Comparison of ENCODE assay signal across 13 cellular contexts in the genomic region with DNA sequence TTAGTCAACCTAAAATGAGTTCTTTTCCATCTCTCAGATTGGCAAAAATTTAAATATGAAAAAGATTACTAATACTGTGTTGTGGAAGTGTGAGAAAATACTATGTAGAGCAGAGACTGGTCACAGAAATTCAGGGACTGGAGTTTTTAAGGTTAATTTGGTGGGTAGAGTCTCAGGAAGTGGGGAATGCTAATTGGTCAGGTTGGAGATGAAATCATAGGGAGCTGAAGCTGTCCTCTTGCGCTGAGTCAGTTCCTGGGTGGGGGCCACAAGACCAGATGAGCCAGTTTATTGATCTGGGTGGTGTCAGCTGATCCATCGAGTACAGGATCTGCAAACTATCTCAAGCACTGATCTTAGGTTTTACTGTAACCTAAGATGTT.
A peak's percentile ranks its signal among the peaks of the same experiment; 100 is the strongest.
DNase-seq lines count a peak whose midpoint lies in the region; ATAC-seq and TF ChIP-seq lines count a peak whose summit lies in the region.
"Had no signal": no experiment of that assay in that cellular context is flagged by ENCODE, and none has a peak within 500 bp of the region (broad histone marks: within the 10 kb centered on the region; RNA-seq: fewer than 3 reads in every experiment).

No MANE protein-coding gene starts in this region.

- TF ChIP-seq CTCF in RWPE2 (IDR thresholded peaks at IDR 0.05; ENCODE audit: poor library complexity, severe bottlenecking), result no peak
- no peak for TF ChIP-seq CTCF in parathyroid adenoma (IDR thresholded peaks at IDR 0.05)

- no peak overlapping the region for H3K4me2 ChIP-seq in parathyroid adenoma (ENCODE audit: low read length)
- H3K4me2 ChIP-seq: A549 had no signal

- H3K27me3 Mint-ChIP-seq in activated naive CD8-positive, alpha-beta T cell treated with anti-CD3 and anti-CD28 coated beads, Interleukin-2, amount 50 U/mL, for 24 hours, result no peaks in the 10 kb centered on the region

- H3K79me2 ChIP-seq in parathyroid adenoma, result no peaks in the 10 kb centered on the region

- no peaks in the 10 kb centered on the region for H3K9me3 Mint-ChIP-seq in activated naive CD8-positive, alpha-beta T cell treated with anti-CD3 and anti-CD28 coated beads, Interleukin-2, amount 50 U/mL, for 24 hours

- H3K9me3 ChIP-seq in RWPE2 (ENCODE audit: severe bottlenecking), result no peaks in the 10 kb centered on the region
- no peaks in the 10 kb centered on the region for H3K9me3 ChIP-seq in parathyroid adenoma (ENCODE audit: control insufficient read depth, low read length)
- H3K9me3 ChIP-seq: A549, prostate gland had no signal

- H3K27ac ChIP-seq in RWPE2 (ENCODE audit: poor library complexity, severe bottlenecking) (peak overlapping the region; percentile 66), parathyroid adenoma (no peak overlapping the region)
- H3K27ac ChIP-seq: A549, prostate gland had no signal

- no peaks in the 10 kb centered on the region for H3K36me3 Mint-ChIP-seq in activated naive CD8-positive, alpha-beta T cell treated with anti-CD3 and anti-CD28 coated beads, Interleukin-2, amount 50 U/mL, for 24 hours (ENCODE audit: low read depth)

- peak overlapping the region; percentile 17 for H2AFZ ChIP-seq in parathyroid adenoma

- H3K27ac Mint-ChIP-seq in activated naive CD8-positive, alpha-beta T cell treated with anti-CD3 and anti-CD28 coated beads, Interleukin-2, amount 50 U/mL, for 24 hours, result peak overlapping the region; percentile 64

- no peaks in the 10 kb centered on the region for H3K36me3 ChIP-seq in RWPE2 (ENCODE audit: low read depth)
- H3K36me3 ChIP-seq in parathyroid adenoma (ENCODE audit: control insufficient read depth, insufficient read depth, low read length), result no peaks in the 10 kb centered on the region
- H3K36me3 ChIP-seq: prostate gland had no signal

- H3K4me3 ChIP-seq in RWPE2 (ENCODE audit: severe bottlenecking), result no peak overlapping the region
- no peak overlapping the region for H3K4me3 ChIP-seq in parathyroid adenoma (ENCODE audit: low read depth, low read length)
- H3K4me3 ChIP-seq: A549, prostate gland had no signal

- peak; percentile 4 for DNase-seq in SKM-1 treated with dmso at 0.1 percent for 144 hours (lab: John Stamatoyannopoulos, UW; ENCODE audit: unreplicated experiment)
- DNase-seq in SKM-1 (lab: John Stamatoyannopoulos, UW; ENCODE audit: unreplicated experiment), result no peak
- DNase-seq in RWPE2 (ENCODE audit: low spot score), result peak; percentile 22
- no peak for DNase-seq in activated naive CD8-positive, alpha-beta T cell treated with anti-CD3 and anti-CD28 coated beads, Interleukin-2, amount 50 U/mL, for 24 hours
- no peak for DNase-seq in RPMI8226
- DNase-seq in germinal center (ENCODE audit: low spot score), result no peak
- DNase-seq in pons (ENCODE audit: low spot score), result no peak
- DNase-seq: KG1, NCI-H446 had no signal

- H3K27me3 ChIP-seq in RWPE2 (ENCODE audit: insufficient read depth, poor library complexity, severe bottlenecking) (no peaks in the 10 kb centered on the region), parathyroid adenoma (ENCODE audit: control insufficient read depth, insufficient read depth, low read length) (no peaks in the 10 kb centered on the region)

- no peak overlapping the region for H3K9ac ChIP-seq in parathyroid adenoma

- peak; percentile 73 for ATAC-seq in RWPE2 (ENCODE audit: low read depth)
- ATAC-seq in activated naive CD8-positive, alpha-beta T cell treated with anti-CD3 and anti-CD28 coated beads, Interleukin-2, amount 50 U/mL, for 24 hours, result peak; percentile 62
- ATAC-seq: esophagus mucosa had no signal

- no peak overlapping the region for H3K4me3 Mint-ChIP-seq in activated naive CD8-positive, alpha-beta T cell treated with anti-CD3 and anti-CD28 coated beads, Interleukin-2, amount 50 U/mL, for 24 hours

- peaks cover 73% of the 10 kb centered on the region for H3K4me1 Mint-ChIP-seq in activated naive CD8-positive, alpha-beta T cell treated with anti-CD3 and anti-CD28 coated beads, Interleukin-2, amount 50 U/mL, for 24 hours

- peaks cover 15% of the 10 kb centered on the region for H3K4me1 ChIP-seq in RWPE2 (ENCODE audit: insufficient read depth, poor library complexity, severe bottlenecking)
- H3K4me1 ChIP-seq in parathyroid adenoma, result no peaks in the 10 kb centered on the region
- H3K4me1 ChIP-seq: prostate gland had no signal

Comparison
In these comparisons a context has a peak if more than half of its experiments do, and no peak if none do; other contexts are left out.
1. DNase-seq: peak in SKM-1 treated with dmso at 0.1 percent for 144 hours (single experiment) and RWPE2 (single experiment); none in SKM-1 (single experiment), activated naive CD8-positive, alpha-beta T cell treated with anti-CD3 and anti-CD28 coated beads, Interleukin-2, amount 50 U/mL, for 24 hours (single experiment), RPMI8226 (single experiment), germinal center (single experiment) and pons (single experiment).